ENCODE assay signal across 8 cellular contexts in the genomic region with DNA sequence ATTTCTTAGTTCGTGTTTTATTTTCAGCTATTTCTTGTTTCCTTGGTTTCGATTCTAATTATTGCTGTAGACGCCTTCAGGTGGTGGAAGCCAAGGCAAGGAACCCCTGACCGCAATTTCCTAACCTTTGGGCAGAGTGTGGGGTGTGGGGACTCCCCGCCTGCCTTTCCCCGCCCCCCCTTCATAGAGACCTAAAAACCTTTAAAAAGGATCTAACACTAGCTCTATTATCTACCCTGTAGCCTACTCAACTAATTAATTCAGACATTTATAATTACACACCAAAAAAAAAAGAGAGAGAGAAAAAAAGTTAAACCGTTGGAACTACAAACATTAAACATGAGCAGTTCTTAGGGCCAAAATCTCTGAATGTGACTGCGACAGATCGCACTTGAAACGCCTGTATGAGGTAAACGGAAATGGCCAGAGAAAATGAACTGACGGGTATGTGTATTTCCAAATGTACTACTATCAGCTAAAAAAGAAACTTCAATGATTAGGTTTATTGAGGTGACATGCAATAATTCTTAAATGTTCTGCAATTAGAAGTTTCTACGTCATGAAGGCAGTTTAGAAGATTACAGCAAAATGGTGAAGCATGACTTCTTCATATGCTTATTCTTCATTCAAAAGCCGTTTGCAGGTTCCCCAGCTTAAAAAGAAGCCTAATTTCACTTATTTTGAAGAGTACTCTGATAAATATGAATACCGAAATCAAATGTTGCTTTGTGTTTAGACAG. TPM values are rescaled to one million over a fixed set of nuclear protein-coding genes. Genes with fewer than 3 reads are reported as not detected.
DNase-seq lines count a peak whose midpoint lies in the region; ATAC-seq and TF ChIP-seq lines count a peak whose summit lies in the region.

No MANE protein-coding gene starts in this region.

- H3K4me3 ChIP-seq in breast epithelium (peak overlapping the region; percentile 75 to 77 (median 76)), mesodermal cell (ENCODE audit: extremely low read depth, insufficient read depth, low read length, poor library complexity, severe bottlenecking) (peak overlapping the region; percentile 59)

- no peak for TF ChIP-seq CTCF in breast epithelium (IDR thresholded peaks at IDR 0.05)

- intact Hi-C loops in breast epithelium (cut with DNase I; ENCODE audit: low total_unique reads): no loop called here

- H3K4me1 Mint-ChIP-seq in stimulated activated naive CD8-positive, alpha-beta T cell treated with anti-CD3 and anti-CD28 coated beads, Interleukin-15, amount 100 ng/mL, for 72 hours: peaks cover 38% of the 10 kb centered on the region

- H3K4me1 ChIP-seq in breast epithelium: no peaks in the 10 kb centered on the region
- H3K4me1 ChIP-seq in mesodermal cell (ENCODE audit: control insufficient read depth, insufficient read depth, low read length, poor library complexity, severe bottlenecking): peaks cover 5% of the 10 kb centered on the region

- DNase-seq in SKM-1 (lab: John Stamatoyannopoulos, UW; ENCODE audit: unreplicated experiment): peak; percentile 62
- peak in 1 of 2 donors; percentile 21 for DNase-seq in breast epithelium (ENCODE audit: low spot score in 2 of 2)
- DNase-seq in stimulated activated naive CD8-positive, alpha-beta T cell treated with anti-CD3 and anti-CD28 coated beads, Interleukin-15, amount 100 ng/mL, for 72 hours: peak in 1 of 2 donors; percentile 60
- no peak for DNase-seq in kidney tubule cell (ENCODE audit: low spot score)
- DNase-seq in NCI-H1694 treated with DMSO at 0.1 percent for 48 hours (lab: John Stamatoyannopoulos, UW): no peak

- WGBS in mesodermal cell (ENCODE audit: insufficient coverage in 2 of 2), 2 experiments: 81% methylated on average over 5 of the region's 15 CpGs; no CpG with 5 or more reads in 1 of the 2 experiments

- H3K9me3 Mint-ChIP-seq in stimulated activated naive CD8-positive, alpha-beta T cell treated with anti-CD3 and anti-CD28 coated beads, Interleukin-15, amount 100 ng/mL, for 72 hours: no peaks in the 10 kb centered on the region

- H3K27me3 ChIP-seq in breast epithelium: no peaks in the 10 kb centered on the region

- H3K36me3 ChIP-seq in breast epithelium (no peaks in the 10 kb centered on the region), mesodermal cell (ENCODE audit: control insufficient read depth, insufficient read depth, low read length) (no peaks in the 10 kb centered on the region)

- H3K9me3 ChIP-seq in breast epithelium (no peaks in the 10 kb centered on the region), mesodermal cell (ENCODE audit: control insufficient read depth, low read length) (no peaks in the 10 kb centered on the region)

- peak overlapping the region; percentile 91 to 99 for H3K27ac Mint-ChIP-seq in stimulated activated naive CD8-positive, alpha-beta T cell treated with anti-CD3 and anti-CD28 coated beads, Interleukin-15, amount 100 ng/mL, for 72 hours

- H3K4me3 Mint-ChIP-seq in stimulated activated naive CD8-positive, alpha-beta T cell treated with anti-CD3 and anti-CD28 coated beads, Interleukin-15, amount 100 ng/mL, for 72 hours: peak overlapping the region; percentile 70 to 88

- ATAC-seq in GM18909 (IDR thresholded peaks at IDR 0.05; ENCODE audit: poor library complexity, unreplicated experiment): peak; percentile 39
- ATAC-seq in HG02970 (IDR thresholded peaks at IDR 0.05; ENCODE audit: low FRiP score, unreplicated experiment): peak; percentile 29
- ATAC-seq in stimulated activated naive CD8-positive, alpha-beta T cell treated with anti-CD3 and anti-CD28 coated beads, Interleukin-15, amount 100 ng/mL, for 72 hours: peak; percentile 81

- TF ChIP-seq POLR2A in breast epithelium (IDR thresholded peaks at IDR 0.05): no peak

- H3K27ac ChIP-seq in breast epithelium (peak overlapping the region; percentile 92 to 94), mesodermal cell (ENCODE audit: low read depth, low read length, severe bottlenecking) (peak overlapping the region; percentile 86)

- H3K27me3 Mint-ChIP-seq in stimulated activated naive CD8-positive, alpha-beta T cell treated with anti-CD3 and anti-CD28 coated beads, Interleukin-15, amount 100 ng/mL, for 72 hours: peaks cover 62% of the 10 kb centered on the region

RNA-seq across cellular contexts. Expression of a gene that starts 19.0 kb away (rescaled TPM):
- 10 to 100 TPM; 24.3 to 27.8 (median 27.2) TPM for total RNA-seq in breast epithelium
- 10.2 TPM for polyA plus RNA-seq in mesodermal cell (2013, experiment 1 of 2)
- polyA plus RNA-seq in mesodermal cell (2013, experiment 2 of 2): 12.3 TPM

Comparison
In these comparisons a context has a peak if more than half of its experiments do, and no peak if none do; other contexts are left out.
1. ATAC-seq: peak in every context shown above with its lines; median percentile 81 in stimulated activated naive CD8-positive, alpha-beta T cell treated with anti-CD3 and anti-CD28 coated beads, Interleukin-15, amount 100 ng/mL, for 72 hours; 39 in GM18909; 29 in HG02970.